14 cellular contexts compared by ENCODE assay signal in the genomic region with DNA sequence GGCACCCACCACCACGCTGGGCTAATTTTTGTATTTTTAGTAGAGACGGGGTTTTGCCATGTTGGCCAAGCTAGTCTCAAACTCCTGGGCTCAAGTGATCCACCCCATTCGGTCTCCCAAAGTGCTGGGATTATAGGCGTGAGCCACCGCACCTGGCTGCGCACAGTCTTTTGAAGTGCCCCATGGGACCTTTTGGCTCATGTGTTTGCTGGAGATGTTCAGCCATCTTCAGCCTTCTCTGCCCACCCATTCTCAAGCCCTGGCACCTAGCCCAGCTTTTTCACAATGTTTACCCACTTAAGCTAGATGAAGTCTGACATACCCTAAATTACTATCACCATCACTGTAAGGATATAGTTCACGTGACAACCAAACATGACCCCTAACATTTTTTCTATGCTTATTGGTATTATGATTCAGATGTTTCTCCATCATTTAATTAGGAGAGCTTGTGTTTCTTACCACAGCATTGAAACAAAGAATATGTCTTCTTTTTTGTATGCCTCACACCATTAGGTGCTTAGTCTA.
DNase-seq lines count a peak whose midpoint lies in the region; FAIRE-seq and TF ChIP-seq lines count a peak whose summit lies in the region.
"Had no signal": no experiment of that assay in that cellular context is flagged by ENCODE, and none has a peak within 500 bp of the region (broad histone marks: within the 10 kb centered on the region; RNA-seq: fewer than 3 reads in every experiment).

No MANE protein-coding gene starts in this region.

- DNase-seq in COLO668 (lab: John Stamatoyannopoulos, UW; ENCODE audit: unreplicated experiment) (peak; percentile 66), HCEC 1CT (peak; percentile 36), NCI-H446 treated with DMSO at 0.1 percent for 48 hours (lab: John Stamatoyannopoulos, UW) (peak; percentile 88), fibroblast of gingiva (ENCODE audit: low read depth) (peak; percentile 82), AG08395 (ENCODE audit: low spot score) (no peak), D721Med (ENCODE audit: insufficient read length, low spot score) (no peak), LoVo (ENCODE audit: low spot score) (no peak)
- no peak for DNase-seq in activated CD4-positive, alpha-beta T cell treated with anti-CD3 and anti-CD28 coated beads for 1 hour
- DNase-seq: activated CD4-positive, alpha-beta T cell treated with anti-CD3 and anti-CD28 coated beads for 4 hours; activated effector memory CD4-positive, alpha-beta T cell treated with Interleukin-2 at 50 U/mL for 16 hours; uterus had no signal

- FAIRE-seq in D721Med (lab: Jason Lieb, UNC): no peak
- FAIRE-seq: H1, HTR-8/SVneo, keratinocyte had no signal

- no peak for TF ChIP-seq CTCF in D721Med (IDR thresholded peaks at IDR 0.05; ENCODE audit: insufficient read depth, missing control alignments)

Comparison
In these comparisons a context has a peak if more than half of its experiments do, and no peak if none do; other contexts are left out.
1. DNase-seq: peak in COLO668 (single experiment), HCEC 1CT (single experiment), NCI-H446 treated with DMSO at 0.1 percent for 48 hours (single experiment) and fibroblast of gingiva (single experiment); none in AG08395 (single experiment), D721Med (single experiment), LoVo (single experiment) and activated CD4-positive, alpha-beta T cell treated with anti-CD3 and anti-CD28 coated beads for 1 hour (single experiment).